8 cellular contexts compared by ENCODE assay signal in the genomic region with DNA sequence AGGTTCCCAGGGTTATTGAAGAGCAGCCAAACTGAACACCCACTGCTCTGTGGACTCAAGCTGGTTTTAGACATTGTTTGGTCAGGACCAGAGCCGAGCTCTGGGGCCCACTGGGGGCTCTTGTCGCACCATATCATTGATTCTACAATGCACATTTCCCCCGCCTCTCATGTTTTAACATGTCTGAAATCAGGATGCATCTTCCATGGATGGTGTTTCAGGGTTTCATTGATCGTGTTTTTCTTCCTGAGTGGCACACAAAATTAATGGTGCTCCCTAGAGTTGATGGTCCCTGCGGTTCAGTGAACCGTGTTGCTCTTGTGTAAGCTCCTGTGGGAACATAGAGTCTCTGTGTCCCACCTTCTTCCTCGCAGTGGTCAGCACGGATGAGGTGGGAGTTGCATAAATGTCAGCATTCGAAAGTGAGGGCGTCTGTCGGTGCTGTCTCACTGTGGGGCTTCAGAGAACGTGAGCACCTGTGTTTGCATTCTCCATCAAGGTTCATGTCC. TPM values are rescaled to one million over a fixed set of nuclear protein-coding genes. Genes with fewer than 3 reads are reported as not detected.
DNase-seq lines count a peak whose midpoint lies in the region; TF ChIP-seq lines count a peak whose summit lies in the region.

No MANE protein-coding gene starts in this region.

- peaks cover 100% of the 10 kb centered on the region for H4K20me1 ChIP-seq in BLaER1

- H3K27ac ChIP-seq in BLaER1 (peak overlapping the region; percentile 10), breast epithelium (peak overlapping the region; percentile 77 to 81), testis (no peak overlapping the region)

- DNase-seq in MG63 (no peak), breast epithelium (ENCODE audit: low spot score in 2 of 2) (no peak), nephron progenitor cell (no peak), dermis blood vessel endothelial cell (no peak), NCI-H526 (lab: John Stamatoyannopoulos, UW) (no peak), testis (no peak), foreskin melanocyte (no peak)

- H3K4me1 ChIP-seq in BLaER1 (peaks cover 100% of the 10 kb centered on the region), breast epithelium (peaks cover 3 to 9% of the 10 kb centered on the region in 2 donors), testis (peaks cover 29% of the 10 kb centered on the region)

- intact Hi-C loops in breast epithelium (cut with DNase I; ENCODE audit: low total_unique reads) (no loop called here), testis (cut with DNase I; ENCODE audit: low total_unique reads) (no loop called here)

- no peak overlapping the region for H3K27ac Mint-ChIP-seq in nephron progenitor cell

- H3K27me3 ChIP-seq in BLaER1 = no peaks in the 10 kb centered on the region
- H3K27me3 ChIP-seq in MG63 = no peaks in the 10 kb centered on the region
- H3K27me3 ChIP-seq in breast epithelium = no peaks in the 10 kb centered on the region
- H3K27me3 ChIP-seq in testis = no peaks in the 10 kb centered on the region

- H3K4me2 ChIP-seq in BLaER1 = peak overlapping the region; percentile 91

- TF ChIP-seq POLR2A in breast epithelium (IDR thresholded peaks at IDR 0.05) = no peak
- TF ChIP-seq POLR2A in testis (IDR thresholded peaks at IDR 0.05) = no peak

- no peaks in the 10 kb centered on the region for H3K36me3 Mint-ChIP-seq in nephron progenitor cell (ENCODE audit: low read depth)

- H3K9me3 Mint-ChIP-seq in nephron progenitor cell = no peaks in the 10 kb centered on the region

- peak overlapping the region; percentile 38 for H3K4me3 Mint-ChIP-seq in nephron progenitor cell

- peaks cover 16% of the 10 kb centered on the region for H3K27me3 Mint-ChIP-seq in nephron progenitor cell (ENCODE audit: low read depth, poor library complexity)

- peaks cover 87% of the 10 kb centered on the region for H3K4me1 Mint-ChIP-seq in nephron progenitor cell

- H3K9me3 ChIP-seq in BLaER1 = no peaks in the 10 kb centered on the region
- H3K9me3 ChIP-seq in MG63 = no peaks in the 10 kb centered on the region
- no peaks in the 10 kb centered on the region for H3K9me3 ChIP-seq in breast epithelium
- H3K9me3 ChIP-seq in testis = no peaks in the 10 kb centered on the region

- H3K4me3 ChIP-seq in BLaER1 (no peak overlapping the region), MG63 (0 out of 2 replicates have a peak overlapping the region, but pooled peaks have one; percentile 2), breast epithelium (peak overlapping the region in 2 of 3 donors; percentile 21 to 26), testis (no peak overlapping the region)

- H3K36me3 ChIP-seq in BLaER1 = peaks cover 31% of the 10 kb centered on the region
- no peaks in the 10 kb centered on the region; the same call in none of the 2 replicates for H3K36me3 ChIP-seq in MG63
- H3K36me3 ChIP-seq in breast epithelium = no peaks in the 10 kb centered on the region
- no peaks in the 10 kb centered on the region for H3K36me3 ChIP-seq in testis (ENCODE audit: low read depth, missing control alignments)

- no peak for TF ChIP-seq CTCF in breast epithelium (IDR thresholded peaks at IDR 0.05)
- TF ChIP-seq CTCF in nephron progenitor cell (IDR thresholded peaks at IDR 0.05) = no peak
- TF ChIP-seq CTCF in testis (IDR thresholded peaks at IDR 0.05) = no peak

- 89 to 91% methylated on average over 11 to 12 of the region's 12 CpGs for WGBS in testis, 2 donors

- H3K9ac ChIP-seq in BLaER1 = peak overlapping the region; percentile 33

RNA-seq across cellular contexts. Expression of a gene that starts 38.3 kb away (rescaled TPM):
- total RNA-seq in MG63 (2014; rRNA removed; shearing (Covaris generic); ENCODE audit: low replicate concordance) = 107 and 149 TPM in 2 replicates
- total RNA-seq in breast epithelium (10 to 100 TPM; 27.4 to 53.0 (median 42.6) TPM), dermis blood vessel endothelial cell (49.4 and 90.3 TPM in 2 replicates), testis (100 to 1,000 TPM; 114 to 135 TPM)
- polyA plus RNA-seq in testis (ENCODE audit: insufficient read depth, low read depth, low replicate concordance) = 63.0 TPM

Comparison
In these comparisons a context has a peak if more than half of its experiments do, and no peak if none do; other contexts are left out.
1. H3K27ac ChIP-seq: peak in BLaER1 (single experiment) and breast epithelium (2 of 2); none in testis (0 of 2).
2. H3K4me3 ChIP-seq: peak in MG63 (single experiment) and breast epithelium (2 of 3); none in BLaER1 (single experiment) and testis (0 of 2).